In the genomic region with DNA sequence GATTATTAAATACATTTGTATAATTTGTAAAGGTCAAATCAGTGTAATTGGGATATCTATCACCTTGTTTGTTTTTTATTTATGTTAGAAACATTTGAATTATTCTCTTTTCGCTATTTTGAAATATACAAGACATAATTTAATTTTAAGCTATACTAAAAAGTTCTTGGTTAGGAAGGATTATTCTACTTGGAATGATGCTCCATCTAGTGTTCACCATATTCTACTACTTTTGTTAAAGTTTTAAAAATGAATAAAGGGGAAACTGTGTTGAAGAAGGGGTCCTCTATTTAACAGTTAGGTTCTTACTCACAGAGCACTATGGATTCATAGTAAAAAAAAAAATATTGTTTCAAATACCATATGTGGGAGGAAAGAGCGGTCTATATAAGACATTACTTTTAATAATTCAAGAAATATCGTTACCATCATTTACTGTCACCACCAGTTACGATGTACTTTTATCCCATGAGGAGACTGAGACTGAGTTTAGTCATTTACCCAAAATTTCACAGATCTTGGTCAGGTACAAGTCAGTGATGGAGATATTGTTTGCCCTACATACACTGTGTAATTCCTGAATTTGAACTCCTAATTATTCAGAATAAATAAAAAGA, we compare ENCODE assay signal across 1 cellular context.
TF ChIP-seq lines count a peak whose summit lies in the region.

No MANE protein-coding gene starts in this region.

TF ChIP-seq in endothelial cell of umbilical vein, 7 proteins besides CTCF, POLR2A, EP300 and RAD21 (continued from another document):
- TF ChIP-seq FOS (IDR thresholded peaks at IDR 0.05; ENCODE audit: borderline replicate concordance, insufficient read depth, low read length) (no peak), JUN (IDR thresholded peaks at IDR 0.05; ENCODE audit: borderline replicate concordance, insufficient read depth, insufficient read length, low read depth) (no peak)
